Comparison of ENCODE assay signal across 20 cellular contexts in the genomic region with DNA sequence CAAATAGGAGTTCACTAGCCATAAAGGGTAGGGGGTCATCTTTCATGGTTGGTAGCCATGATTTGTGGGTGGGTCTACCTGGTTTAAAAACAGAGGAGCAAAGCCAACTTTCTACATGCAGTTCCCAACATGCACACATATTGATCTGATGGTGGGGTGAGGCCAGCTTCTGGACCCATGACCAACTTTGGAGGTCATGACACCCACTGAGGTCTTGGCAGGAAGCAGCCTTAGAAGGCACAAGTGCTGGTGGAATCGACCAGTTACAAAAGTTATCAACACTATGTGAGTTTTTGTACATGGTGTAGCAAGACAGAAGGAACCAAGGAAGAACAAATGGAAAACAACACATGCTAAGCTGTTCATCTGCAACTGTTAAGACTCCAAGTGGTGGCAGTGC.
"Had no signal": no experiment of that assay in that cellular context is flagged by ENCODE, and none has a peak within 500 bp of the region (broad histone marks: within the 10 kb centered on the region; RNA-seq: fewer than 3 reads in every experiment).

No MANE protein-coding gene starts in this region.

- ATAC-seq: effector memory CD8-positive, alpha-beta T cell; esophagus mucosa; gastrocnemius medialis; heart right ventricle; left cardiac atrium; lower lobe of right lung had no signal

- H3K9me3 ChIP-seq: colonic mucosa had no signal

- DNase-seq: colonic mucosa; cortex of kidney; effector CD8-positive, alpha-beta T cell; effector memory CD8-positive, alpha-beta T cell; endodermal cell; erythroblast; esophagus squamous epithelium; foreskin fibroblast; foreskin melanocyte; gastrocnemius medialis; glutamatergic neuron; head of caudate nucleus; heart right ventricle; hippocampal formation; left cardiac atrium; left ventricle myocardium inferior; lower lobe of right lung; mesenchymal stem cell had no signal

- H3K27ac ChIP-seq: colonic mucosa, epithelial cell of prostate, esophagus squamous epithelium, gastrocnemius medialis, heart right ventricle, left ventricle myocardium inferior, lower lobe of right lung had no signal

- H3K27me3 ChIP-seq: colonic mucosa, esophagus squamous epithelium, gastrocnemius medialis, heart right ventricle had no signal

- H3K36me3 ChIP-seq: colonic mucosa, esophagus squamous epithelium, gastrocnemius medialis, heart right ventricle, lower lobe of right lung had no signal

- H3K4me1 ChIP-seq: colonic mucosa, gastrocnemius medialis, left ventricle myocardium inferior had no signal

- H3K4me3 ChIP-seq: colonic mucosa, esophagus squamous epithelium, gastrocnemius medialis, heart right ventricle, left ventricle myocardium inferior, lower lobe of right lung had no signal
